In the genomic region with DNA sequence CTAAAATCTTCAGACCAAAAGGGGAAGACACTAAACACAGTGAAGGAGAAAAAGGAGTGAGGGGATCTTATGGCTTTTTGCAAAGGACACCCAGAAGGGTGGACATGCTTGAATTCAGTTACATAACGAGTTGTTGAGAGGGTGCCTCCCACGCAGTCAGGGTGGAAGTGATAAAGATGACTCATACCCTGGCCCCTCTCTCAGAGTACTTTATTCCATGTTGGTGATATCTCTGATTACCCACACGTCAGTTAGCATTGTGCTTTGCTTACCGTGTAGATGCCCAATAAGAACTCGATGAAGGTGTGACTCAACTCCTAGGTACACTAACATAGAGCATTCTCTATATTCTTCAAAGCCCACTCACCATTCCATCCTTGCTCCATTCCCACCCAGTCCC, we compare ENCODE assay signal across 1 cellular context.
A peak's percentile ranks its signal among the peaks of the same experiment; 100 is the strongest.
TF ChIP-seq lines count a peak whose summit lies in the region.

No MANE protein-coding gene starts in this region.

TF ChIP-seq in K562, 482 proteins besides CTCF, POLR2A, EP300 and RAD21 (continued from another document and continues in another):
- TF ChIP-seq FOXM1 (IDR thresholded peaks at IDR 0.05; ENCODE audit: low read depth) = peak; percentile 53; the same call in 1 of the 2 replicates
- no peak for TF ChIP-seq FOXM1 (CRISPR knock-in tag; IDR thresholded peaks at IDR 0.05; ENCODE audit: low read depth)
- TF ChIP-seq ZNF175 (CRISPR knock-in tag; IDR thresholded peaks at IDR 0.05; ENCODE audit: low read depth) = peak; percentile 71; the same call in 1 of the 2 replicates
- TF ChIP-seq TRIM24 (IDR thresholded peaks at IDR 0.05) = peak; percentile 53 to 72; a peak in 3 of 4 replicates
- TF ChIP-seq MTF1 (CRISPR knock-in tag; IDR thresholded peaks at IDR 0.05; ENCODE audit: borderline replicate concordance) = no peak
- TF ChIP-seq ARNT (IDR thresholded peaks at IDR 0.05) = peak in 1 of 2 experiments; percentile 60; a peak in 1 of 4 replicates
- no peak; the same call in 1 of the 2 replicates for TF ChIP-seq EHMT2 (IDR thresholded peaks at IDR 0.05)
- TF ChIP-seq ETV1 (tag; conservative IDR thresholded peaks at IDR 0.05; ENCODE audit: low read depth) = no peak
- TF ChIP-seq POLR2B (IDR thresholded peaks at IDR 0.05; ENCODE audit: low read depth, partially characterized antibody) = no peak
- TF ChIP-seq KHSRP (IDR thresholded peaks at IDR 0.05) = 0 out of 2 replicates have a peak, but pooled peaks have one; percentile 51
- no peak for TF ChIP-seq ZNF124 (CRISPR knock-in tag; IDR thresholded peaks at IDR 0.05)
- TF ChIP-seq L3MBTL2 (IDR thresholded peaks at IDR 0.05) = peak; percentile 42; the same call in 1 of the 2 replicates
- TF ChIP-seq GATA2 (CRISPR knock-in tag; IDR thresholded peaks at IDR 0.05) = peak; percentile 18; the same call in 1 of the 2 replicates
- no peak for TF ChIP-seq ATF1 (CRISPR knock-in tag; IDR thresholded peaks at IDR 0.05)
- peak; percentile 63 for TF ChIP-seq ATF1 (tag; IDR thresholded peaks at IDR 0.05)
- TF ChIP-seq JUNB (CRISPR knock-in tag; conservative IDR thresholded peaks at IDR 0.05) = peak; percentile 88
- TF ChIP-seq ZMIZ1 (IDR thresholded peaks at IDR 0.05; ENCODE audit: low read depth in 2 of 2, low read length in 2 of 2) = peak in 1 of 2 experiments; percentile 73; a peak in 2 of 4 replicates
- no peak for TF ChIP-seq KLF13 (tag; IDR thresholded peaks at IDR 0.05; ENCODE audit: borderline replicate concordance, low read depth)
- peak; percentile 59 for TF ChIP-seq NFE2 (IDR thresholded peaks at IDR 0.05; ENCODE audit: low read depth)
- TF ChIP-seq RBFOX2 (IDR thresholded peaks at IDR 0.05; ENCODE audit: low read depth, low read length) = no peak
- TF ChIP-seq ZKSCAN8 (CRISPR knock-in tag; IDR thresholded peaks at IDR 0.05) = no peak
- peak in 1 of 2 experiments; percentile 41; a peak in 1 of 3 replicates for TF ChIP-seq CBX3 (IDR thresholded peaks at IDR 0.05; ENCODE audit: borderline replicate concordance in 1 of 2, low read length in 2 of 2)
- peak; percentile 65; the same call in 1 of the 2 replicates for TF ChIP-seq GATAD2B (IDR thresholded peaks at IDR 0.05; ENCODE audit: borderline replicate concordance)
- TF ChIP-seq, protein P1, sequence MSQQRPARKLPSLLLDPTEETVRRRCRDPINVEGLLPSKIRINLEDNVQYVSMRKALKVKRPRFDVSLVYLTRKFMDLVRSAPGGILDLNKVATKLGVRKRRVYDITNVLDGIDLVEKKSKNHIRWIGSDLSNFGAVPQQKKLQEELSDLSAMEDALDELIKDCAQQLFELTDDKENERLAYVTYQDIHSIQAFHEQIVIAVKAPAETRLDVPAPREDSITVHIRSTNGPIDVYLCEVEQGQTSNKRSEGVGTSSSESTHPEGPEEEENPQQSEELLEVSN (IDR thresholded peaks at IDR 0.05; ENCODE audit: borderline replicate concordance in 1 of 2, extremely low read depth in 1 of 2, insufficient read depth in 1 of 2, insufficient read length in 1 of 2, low read depth in 1 of 2, low read length in 1 of 2, poor library complexity in 1 of 2, severe bottlenecking in 1 of 2) = peak in 1 of 2 experiments; percentile 7
- TF ChIP-seq SMARCA4 (IDR thresholded peaks at IDR 0.05) = peak; percentile 97
- TF ChIP-seq WHSC1 (IDR thresholded peaks at IDR 0.05; ENCODE audit: low read length) = no peak
- no peak for TF ChIP-seq IFI16 (CRISPR knock-in tag; IDR thresholded peaks at IDR 0.05)
- TF ChIP-seq ZNF263 (CRISPR knock-in tag; IDR thresholded peaks at IDR 0.05; ENCODE audit: borderline replicate concordance) = no peak
- peak; percentile 91 for TF ChIP-seq CBFA2T3 (IDR thresholded peaks at IDR 0.05)
- TF ChIP-seq ZNF143 (CRISPR knock-in tag; IDR thresholded peaks at IDR 0.05) = no peak
- TF ChIP-seq CBFA2T2 (conservative IDR thresholded peaks at IDR 0.05) = peak; percentile 81
- peak; percentile 97 for TF ChIP-seq EGR1 (conservative IDR thresholded peaks at IDR 0.05)
- peak; percentile 95 for TF ChIP-seq JUN (IDR thresholded peaks at IDR 0.05; ENCODE audit: borderline replicate concordance, low read depth, low read length)
- no peak for TF ChIP-seq JUN (CRISPR knock-in tag; IDR thresholded peaks at IDR 0.05; ENCODE audit: borderline replicate concordance)
- peak; percentile 26; the same call in 1 of the 2 replicates for TF ChIP-seq TOE1 (IDR thresholded peaks at IDR 0.05; ENCODE audit: borderline replicate concordance)
- TF ChIP-seq TOE1 (CRISPR knock-in tag; IDR thresholded peaks at IDR 0.05; ENCODE audit: borderline replicate concordance, low read depth) = no peak
- peak; percentile 51; the same call in 1 of the 2 replicates for TF ChIP-seq ZBTB7A (IDR thresholded peaks at IDR 0.05; ENCODE audit: borderline replicate concordance, control insufficient read depth, low read depth, low read length)
- TF ChIP-seq NCOR1 (IDR thresholded peaks at IDR 0.05) = peak; percentile 88
- no peak for TF ChIP-seq TCF7L2 (IDR thresholded peaks at IDR 0.05; ENCODE audit: low read depth, low read length)
- peak; percentile 12 to 92; a peak in 3 of 4 replicates for TF ChIP-seq RCOR1 (IDR thresholded peaks at IDR 0.05; ENCODE audit: borderline replicate concordance in 1 of 2, low read depth in 2 of 2, low read length in 2 of 2)
- TF ChIP-seq ZFP30 (CRISPR knock-in tag; IDR thresholded peaks at IDR 0.05; ENCODE audit: borderline replicate concordance) = no peak
- peak; percentile 51 for TF ChIP-seq NFIC (IDR thresholded peaks at IDR 0.05)
- peak; percentile 4 for TF ChIP-seq NFYB (IDR thresholded peaks at IDR 0.05; ENCODE audit: extremely low read depth, insufficient read length)
- TF ChIP-seq ZFP1 (CRISPR knock-in tag; IDR thresholded peaks at IDR 0.05) = no peak
- TF ChIP-seq MIER1 (IDR thresholded peaks at IDR 0.05; ENCODE audit: low read depth) = no peak
- TF ChIP-seq, protein P2, sequence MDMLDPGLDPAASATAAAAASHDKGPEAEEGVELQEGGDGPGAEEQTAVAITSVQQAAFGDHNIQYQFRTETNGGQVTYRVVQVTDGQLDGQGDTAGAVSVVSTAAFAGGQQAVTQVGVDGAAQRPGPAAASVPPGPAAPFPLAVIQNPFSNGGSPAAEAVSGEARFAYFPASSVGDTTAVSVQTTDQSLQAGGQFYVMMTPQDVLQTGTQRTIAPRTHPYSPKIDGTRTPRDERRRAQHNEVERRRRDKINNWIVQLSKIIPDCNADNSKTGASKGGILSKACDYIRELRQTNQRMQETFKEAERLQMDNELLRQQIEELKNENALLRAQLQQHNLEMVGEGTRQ (CRISPR knock-in tag; IDR thresholded peaks at IDR 0.05) = no peak
- TF ChIP-seq, protein P3, sequence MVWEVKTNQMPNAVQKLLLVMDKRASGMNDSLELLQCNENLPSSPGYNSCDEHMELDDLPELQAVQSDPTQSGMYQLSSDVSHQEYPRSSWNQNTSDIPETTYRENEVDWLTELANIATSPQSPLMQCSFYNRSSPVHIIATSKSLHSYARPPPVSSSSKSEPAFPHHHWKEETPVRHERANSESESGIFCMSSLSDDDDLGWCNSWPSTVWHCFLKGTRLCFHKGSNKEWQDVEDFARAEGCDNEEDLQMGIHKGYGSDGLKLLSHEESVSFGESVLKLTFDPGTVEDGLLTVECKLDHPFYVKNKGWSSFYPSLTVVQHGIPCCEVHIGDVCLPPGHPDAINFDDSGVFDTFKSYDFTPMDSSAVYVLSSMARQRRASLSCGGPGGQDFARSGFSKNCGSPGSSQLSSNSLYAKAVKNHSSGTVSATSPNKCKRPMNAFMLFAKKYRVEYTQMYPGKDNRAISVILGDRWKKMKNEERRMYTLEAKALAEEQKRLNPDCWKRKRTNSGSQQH (CRISPR knock-in tag; IDR thresholded peaks at IDR 0.05) = no peak
- TF ChIP-seq CCNT2 (IDR thresholded peaks at IDR 0.05; ENCODE audit: borderline replicate concordance, extremely low read depth, insufficient read length, low read depth, low read length) = peak; percentile 85
- no peak for TF ChIP-seq CHD2 (IDR thresholded peaks at IDR 0.05; ENCODE audit: low read depth, low read length)
- no peak for TF ChIP-seq ZNF184 (CRISPR knock-in tag; IDR thresholded peaks at IDR 0.05)
- no peak for TF ChIP-seq ZNF408 (CRISPR knock-in tag; IDR thresholded peaks at IDR 0.05; ENCODE audit: low read depth)
- TF ChIP-seq SMC3 (conservative IDR thresholded peaks at IDR 0.05; ENCODE audit: insufficient read depth, low read depth, low read length) = no peak
- TF ChIP-seq FOXK1 (CRISPR knock-in tag; IDR thresholded peaks at IDR 0.05; ENCODE audit: borderline replicate concordance) = no peak
- TF ChIP-seq ZNF347 (CRISPR knock-in tag; IDR thresholded peaks at IDR 0.05; ENCODE audit: low read depth) = no peak
- TF ChIP-seq KDM1A (IDR thresholded peaks at IDR 0.05) = peak; percentile 75 to 83
- TF ChIP-seq BHLHE40 (IDR thresholded peaks at IDR 0.05; ENCODE audit: low read length) = no peak
- peak; percentile 81 for TF ChIP-seq TAL1 (IDR thresholded peaks at IDR 0.05)
- TF ChIP-seq DEAF1 (CRISPR knock-in tag; IDR thresholded peaks at IDR 0.05) = no peak
- TF ChIP-seq, protein P4, sequence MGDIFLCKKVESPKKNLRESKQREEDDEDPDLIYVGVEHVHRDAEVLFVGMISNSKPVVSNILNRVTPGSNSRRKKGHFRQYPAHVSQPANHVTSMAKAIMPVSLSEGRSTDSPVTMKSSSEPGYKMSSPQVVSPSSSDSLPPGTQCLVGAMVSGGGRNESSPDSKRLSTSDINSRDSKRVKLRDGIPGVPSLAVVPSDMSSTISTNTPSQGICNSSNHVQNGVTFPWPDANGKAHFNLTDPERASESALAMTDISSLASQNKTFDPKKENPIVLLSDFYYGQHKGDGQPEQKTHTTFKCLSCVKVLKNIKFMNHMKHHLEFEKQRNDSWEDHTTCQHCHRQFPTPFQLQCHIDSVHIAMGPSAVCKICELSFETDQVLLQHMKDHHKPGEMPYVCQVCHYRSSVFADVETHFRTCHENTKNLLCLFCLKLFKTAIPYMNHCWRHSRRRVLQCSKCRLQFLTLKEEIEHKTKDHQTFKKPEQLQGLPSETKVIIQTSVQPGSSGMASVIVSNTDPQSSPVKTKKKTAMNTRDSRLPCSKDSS (IDR thresholded peaks at IDR 0.05; ENCODE audit: low read depth, partially characterized antibody) = no peak
- no peak for TF ChIP-seq ELF1 (tag; IDR thresholded peaks at IDR 0.05)
- 0 out of 4 replicates have a peak, but pooled peaks of 1 of the 2 experiments have one; percentile 43 for TF ChIP-seq FOXK2 (conservative IDR thresholded peaks at IDR 0.05 in 1 of 2, IDR thresholded peaks at IDR 0.05 in 1 of 2; ENCODE audit: low read depth in 2 of 2)
- no peak for TF ChIP-seq TCF15 (CRISPR knock-in tag; IDR thresholded peaks at IDR 0.05)
- peak; percentile 80 for TF ChIP-seq FOS (IDR thresholded peaks at IDR 0.05; ENCODE audit: extremely low read depth, insufficient read length)
- TF ChIP-seq EP400 (IDR thresholded peaks at IDR 0.05) = no peak
- no peak for TF ChIP-seq BRF2 (IDR thresholded peaks at IDR 0.05; ENCODE audit: borderline replicate concordance, insufficient read depth, insufficient read length)
- no peak for TF ChIP-seq ZNF436 (CRISPR knock-in tag; IDR thresholded peaks at IDR 0.05)
- peak in 1 of 2 experiments; percentile 34; a peak in 1 of 4 replicates for TF ChIP-seq NONO (IDR thresholded peaks at IDR 0.05; ENCODE audit: low read depth in 2 of 2, low read length in 1 of 2)
